ENCODE assay signal across 18 cellular contexts in genomic region chr7:46153583-46153950, GRCh38.
DNase-seq lines count a peak whose midpoint lies in the region; ATAC-seq and TF ChIP-seq lines count a peak whose summit lies in the region.
"Had no signal": no experiment of that assay in that cellular context is flagged by ENCODE, and none has a peak within 500 bp of the region (broad histone marks: within the 10 kb centered on the region; RNA-seq: fewer than 3 reads in every experiment).

No MANE protein-coding gene starts in this region.

- H3K4me1 Mint-ChIP-seq in nephron progenitor cell: peaks cover 27% of the 10 kb centered on the region
- H3K4me1 Mint-ChIP-seq in stimulated activated memory B cell treated with anti-CD40 and anti-IgM and Interleukin-4, amounts not matched to agents 10 μg/mL and 1 μg/mL and 100 μg/mL, for 72 hours: no peaks in the 10 kb centered on the region
- no peaks in the 10 kb centered on the region for H3K4me1 Mint-ChIP-seq in CD8-positive, alpha-beta memory T cell

- peak overlapping the region; percentile 24; the same call in 1 of the 2 replicates for H2AFZ ChIP-seq in PC-3 (ENCODE audit: low read length)

- H4K20me1 ChIP-seq in PC-3 (ENCODE audit: low read length): no peaks in the 10 kb centered on the region

- TF ChIP-seq CTCF in PC-3 (conservative IDR thresholded peaks at IDR 0.05; ENCODE audit: low read depth, low read length): no peak
- no peak for TF ChIP-seq CTCF in nephron progenitor cell (IDR thresholded peaks at IDR 0.05)

- H3K9me2 ChIP-seq in PC-3 (replicated peaks; ENCODE audit: low read length): no peaks in the 10 kb centered on the region

- no peak overlapping the region for H3K4me3 ChIP-seq in PC-3 (ENCODE audit: low read length)
- no peak overlapping the region for H3K4me3 ChIP-seq in CD8-positive, alpha-beta memory T cell (ENCODE audit: low read length)

- no peaks in the 10 kb centered on the region for H3K27me3 Mint-ChIP-seq in nephron progenitor cell (ENCODE audit: low read depth, poor library complexity)
- no peaks in the 10 kb centered on the region for H3K27me3 Mint-ChIP-seq in stimulated activated memory B cell treated with anti-CD40 and anti-IgM and Interleukin-4, amounts not matched to agents 10 μg/mL and 1 μg/mL and 100 μg/mL, for 72 hours
- H3K27me3 Mint-ChIP-seq in CD8-positive, alpha-beta memory T cell: peaks cover 0 to 2% of the 10 kb centered on the region in 2 donors
- H3K27me3 Mint-ChIP-seq: natural killer cell treated with Interleukin-12 subunit alpha and Interleukin-12 subunit beta and Interleukin-15 and Interleukin-18, amount 100 ng/mL, for 72 hours; stimulated activated naive CD8-positive, alpha-beta T cell treated with anti-CD3 and anti-CD28 coated beads, Interleukin-15, amount 100 ng/mL, for 72 hours had no signal

- intact Hi-C loops in PC-3 (cut with micrococcal nuclease): loop anchor here (5.0 kb wide), 1 partner anchor 231 kb away; the partner anchor contains the start of gene IGFBP3

- no peaks in the 10 kb centered on the region for H3K36me3 ChIP-seq in PC-3 (ENCODE audit: low read depth, low read length)
- H3K36me3 ChIP-seq in CD8-positive, alpha-beta memory T cell (ENCODE audit: insufficient read depth, low read length): no peaks in the 10 kb centered on the region

- no peaks in the 10 kb centered on the region for H3K27me3 ChIP-seq in PC-3 (ENCODE audit: low read length)
- no peaks in the 10 kb centered on the region for H3K27me3 ChIP-seq in CD8-positive, alpha-beta memory T cell (ENCODE audit: insufficient read depth, low read length, poor library complexity, severe bottlenecking)

- no peak overlapping the region for H3K4me3 Mint-ChIP-seq in nephron progenitor cell
- no peak overlapping the region for H3K4me3 Mint-ChIP-seq in stimulated activated memory B cell treated with anti-CD40 and anti-IgM and Interleukin-4, amounts not matched to agents 10 μg/mL and 1 μg/mL and 100 μg/mL, for 72 hours
- H3K4me3 Mint-ChIP-seq in CD8-positive, alpha-beta memory T cell: no peak overlapping the region
- H3K4me3 Mint-ChIP-seq: natural killer cell treated with Interleukin-12 subunit alpha and Interleukin-12 subunit beta and Interleukin-15 and Interleukin-18, amount 100 ng/mL, for 72 hours; stimulated activated naive CD8-positive, alpha-beta T cell treated with anti-CD3 and anti-CD28 coated beads, Interleukin-15, amount 100 ng/mL, for 72 hours had no signal

- peak overlapping the region; percentile 69 for H3K27ac ChIP-seq in PC-3 (ENCODE audit: low read length)
- no peak overlapping the region for H3K27ac ChIP-seq in CD8-positive, alpha-beta memory T cell (ENCODE audit: low read depth, low read length)
- H3K27ac ChIP-seq: C4-2B had no signal

- POLR2A ChIA-PET in PC-3 (lab: Charles Lee; ENCODE audit: unreplicated experiment): interaction anchor here (1.0 kb wide), 1 partner anchor 233 kb away, joined by 4 read pairs; the partner anchor contains the start of gene IGFBP3
- POLR2A ChIA-PET in CD8-positive, alpha-beta memory T cell (lab: Charles Lee): no interaction called here

- H3K79me2 ChIP-seq in PC-3 (ENCODE audit: low read length): no peaks in the 10 kb centered on the region

- no peak for DNase-seq in PC-3
- DNase-seq in nephron progenitor cell: no peak
- DNase-seq in NCI-H446 treated with DMSO at 0.1 percent for 48 hours (lab: John Stamatoyannopoulos, UW): no peak
- DNase-seq in NCI-H82 (lab: John Stamatoyannopoulos, UW): no peak
- DNase-seq in CD8-positive, alpha-beta memory T cell: no peak
- DNase-seq: activated CD4-positive, alpha-beta T cell treated with anti-CD3 and anti-CD28 coated beads, Interleukin-2, amount 50 U/mL, for 4 hours; activated naive CD4-positive, alpha-beta T cell; Karpas-422; left ventricle myocardium superior; NCI-H1694 treated with DMSO at 0.1 percent for 48 hours; NCI-H524 treated with DMSO at 0.1 percent for 48 hours; stimulated activated naive CD8-positive, alpha-beta T cell treated with anti-CD3 and anti-CD28 coated beads, Interleukin-15, amount 100 ng/mL, for 72 hours had no signal

- H3K4me2 ChIP-seq in PC-3 (ENCODE audit: low read length): 0 out of 2 replicates have a peak overlapping the region, but pooled peaks have one; percentile 4

- ATAC-seq in GM18867 (IDR thresholded peaks at IDR 0.05; ENCODE audit: unreplicated experiment): peak; percentile 43
- ATAC-seq in HG02610 (IDR thresholded peaks at IDR 0.05; ENCODE audit: unreplicated experiment): peak; percentile 29
- no peak for ATAC-seq in PC-3
- no peak for ATAC-seq in stimulated activated memory B cell treated with anti-CD40 and anti-IgM and Interleukin-4, amounts not matched to agents 10 μg/mL and 1 μg/mL and 100 μg/mL, for 72 hours
- ATAC-seq: left ventricle myocardium superior; natural killer cell treated with Interleukin-12 subunit alpha and Interleukin-12 subunit beta and Interleukin-15 and Interleukin-18, amount 100 ng/mL, for 72 hours; Right ventricle myocardium inferior had no signal

- H3K9me3 Mint-ChIP-seq in nephron progenitor cell: peaks cover 3% of the 10 kb centered on the region
- no peaks in the 10 kb centered on the region for H3K9me3 Mint-ChIP-seq in stimulated activated memory B cell treated with anti-CD40 and anti-IgM and Interleukin-4, amounts not matched to agents 10 μg/mL and 1 μg/mL and 100 μg/mL, for 72 hours
- peaks cover 0 to 5% (median 0%) of the 10 kb centered on the region in 5 donors for H3K9me3 Mint-ChIP-seq in CD8-positive, alpha-beta memory T cell
- H3K9me3 Mint-ChIP-seq: stimulated activated naive CD8-positive, alpha-beta T cell treated with anti-CD3 and anti-CD28 coated beads, Interleukin-15, amount 100 ng/mL, for 72 hours had no signal

- H3K9ac ChIP-seq in PC-3 (ENCODE audit: low read length): no peak overlapping the region

- CTCF ChIA-PET in PC-3 (lab: Charles Lee): no interaction called here
- CTCF ChIA-PET in CD8-positive, alpha-beta memory T cell (lab: Charles Lee): no interaction called here

- H3K4me1 ChIP-seq in PC-3 (ENCODE audit: insufficient read depth, low read length): peaks cover 13% of the 10 kb centered on the region
- H3K4me1 ChIP-seq in CD8-positive, alpha-beta memory T cell (ENCODE audit: insufficient read depth, low read length): no peaks in the 10 kb centered on the region

- no TSS peak for BruUV-seq in PC-3 (replicated peaks; lab: Mats Ljungman, UMichigan)

- no peaks in the 10 kb centered on the region for H3F3A ChIP-seq in PC-3 (ENCODE audit: low read length, unreplicated experiment)

- H3K27ac Mint-ChIP-seq in nephron progenitor cell: peak overlapping the region; percentile 80
- H3K27ac Mint-ChIP-seq in stimulated activated memory B cell treated with anti-CD40 and anti-IgM and Interleukin-4, amounts not matched to agents 10 μg/mL and 1 μg/mL and 100 μg/mL, for 72 hours: no peak overlapping the region
- no peak overlapping the region for H3K27ac Mint-ChIP-seq in CD8-positive, alpha-beta memory T cell
- H3K27ac Mint-ChIP-seq: natural killer cell treated with Interleukin-12 subunit alpha and Interleukin-12 subunit beta and Interleukin-15 and Interleukin-18, amount 100 ng/mL, for 72 hours had no signal

- no peaks in the 10 kb centered on the region for H3K9me3 ChIP-seq in PC-3 (ENCODE audit: low read length)
- no peaks in the 10 kb centered on the region for H3K9me3 ChIP-seq in CD8-positive, alpha-beta memory T cell (ENCODE audit: low read length)

- no peaks in the 10 kb centered on the region for H3K36me3 Mint-ChIP-seq in nephron progenitor cell (ENCODE audit: low read depth)
- H3K36me3 Mint-ChIP-seq in stimulated activated memory B cell treated with anti-CD40 and anti-IgM and Interleukin-4, amounts not matched to agents 10 μg/mL and 1 μg/mL and 100 μg/mL, for 72 hours: no peaks in the 10 kb centered on the region
- H3K36me3 Mint-ChIP-seq in CD8-positive, alpha-beta memory T cell: no peaks in the 10 kb centered on the region
- H3K36me3 Mint-ChIP-seq: natural killer cell treated with Interleukin-12 subunit alpha and Interleukin-12 subunit beta and Interleukin-15 and Interleukin-18, amount 100 ng/mL, for 72 hours had no signal

Comparison
In these comparisons a context has a peak if more than half of its experiments do, and no peak if none do; other contexts are left out.
1. ATAC-seq: peak in GM18867 (single experiment) and HG02610 (single experiment); none in PC-3 (single experiment) and stimulated activated memory B cell treated with anti-CD40 and anti-IgM and Interleukin-4, amounts not matched to agents 10 μg/mL and 1 μg/mL and 100 μg/mL, for 72 hours (single experiment).